In the genomic region with DNA sequence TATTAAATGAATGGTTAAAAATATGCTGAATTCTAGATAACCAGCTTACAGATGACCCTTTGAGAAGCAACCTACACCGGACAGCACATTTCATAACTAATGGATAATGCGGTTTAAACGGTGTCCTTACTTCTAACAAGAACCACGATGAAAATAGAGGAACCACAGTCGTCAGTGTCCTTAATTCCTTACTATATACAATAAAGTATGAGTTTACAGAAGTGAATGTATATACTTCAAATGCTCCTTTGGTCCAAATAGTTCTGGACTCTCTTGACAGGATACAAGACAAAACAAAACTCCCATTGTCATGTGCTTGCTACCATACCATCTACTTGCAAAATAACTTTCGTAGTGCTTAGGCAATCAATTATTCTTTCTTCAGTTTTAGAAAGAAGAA, we compare ENCODE assay signal across 9 cellular contexts. TPM values are rescaled to one million over a fixed set of nuclear protein-coding genes. Genes with fewer than 3 reads are reported as not detected.
DNase-seq lines count a peak whose midpoint lies in the region; ATAC-seq and TF ChIP-seq lines count a peak whose summit lies in the region.
"Had no signal": no experiment of that assay in that cellular context is flagged by ENCODE, and none has a peak within 500 bp of the region (broad histone marks: within the 10 kb centered on the region; RNA-seq: fewer than 3 reads in every experiment).

No MANE protein-coding gene starts in this region.

- H3K36me3 Mint-ChIP-seq in activated CD4-positive, alpha-beta T cell treated with anti-CD3 and anti-CD28 coated beads, Interleukin-2, amount 10 ng/mL, durations not matched to agents 7 days and 5 days (ENCODE audit: low read depth): peaks cover 13% of the 10 kb centered on the region
- peaks cover 14% of the 10 kb centered on the region for H3K36me3 Mint-ChIP-seq in stimulated activated memory B cell treated with anti-CD40 and anti-IgM and Interleukin-4, amounts not matched to agents 10 μg/mL and 1 μg/mL and 100 μg/mL, for 72 hours
- H3K36me3 Mint-ChIP-seq in effector memory CD8-positive, alpha-beta T cell (ENCODE audit: insufficient read depth): peaks cover 45% of the 10 kb centered on the region

- POLR2A ChIA-PET in activated CD4-positive, alpha-beta T cell treated with anti-CD3 and anti-CD28 coated beads, Interleukin-2, amount 10 ng/mL, durations not matched to agents 7 days and 5 days (lab: Charles Lee): no interaction called here

- no peak for TF ChIP-seq CTCF in epithelial cell of esophagus (IDR thresholded peaks at IDR 0.05; ENCODE audit: insufficient read depth, low read depth, low read length, missing control alignments)

- H3K4me3 Mint-ChIP-seq in activated CD4-positive, alpha-beta T cell treated with anti-CD3 and anti-CD28 coated beads, Interleukin-2, amount 10 ng/mL, durations not matched to agents 7 days and 5 days: peak overlapping the region; percentile 91
- peak overlapping the region; percentile 60 for H3K4me3 Mint-ChIP-seq in stimulated activated memory B cell treated with anti-CD40 and anti-IgM and Interleukin-4, amounts not matched to agents 10 μg/mL and 1 μg/mL and 100 μg/mL, for 72 hours
- peak overlapping the region in 1 of 2 donors; percentile 22 for H3K4me3 Mint-ChIP-seq in effector memory CD8-positive, alpha-beta T cell

- no peaks in the 10 kb centered on the region for H3K27me3 Mint-ChIP-seq in activated CD4-positive, alpha-beta T cell treated with anti-CD3 and anti-CD28 coated beads, Interleukin-2, amount 10 ng/mL, durations not matched to agents 7 days and 5 days
- H3K27me3 Mint-ChIP-seq in stimulated activated memory B cell treated with anti-CD40 and anti-IgM and Interleukin-4, amounts not matched to agents 10 μg/mL and 1 μg/mL and 100 μg/mL, for 72 hours: no peaks in the 10 kb centered on the region
- no peaks in the 10 kb centered on the region for H3K27me3 Mint-ChIP-seq in effector memory CD8-positive, alpha-beta T cell

- no peaks in the 10 kb centered on the region for H3K9me3 Mint-ChIP-seq in activated CD4-positive, alpha-beta T cell treated with anti-CD3 and anti-CD28 coated beads, Interleukin-2, amount 10 ng/mL, durations not matched to agents 7 days and 5 days
- H3K9me3 Mint-ChIP-seq in stimulated activated memory B cell treated with anti-CD40 and anti-IgM and Interleukin-4, amounts not matched to agents 10 μg/mL and 1 μg/mL and 100 μg/mL, for 72 hours: no peaks in the 10 kb centered on the region
- H3K9me3 Mint-ChIP-seq in effector memory CD8-positive, alpha-beta T cell: no peaks in the 10 kb centered on the region

- CTCF ChIA-PET in activated CD4-positive, alpha-beta T cell treated with anti-CD3 and anti-CD28 coated beads, Interleukin-2, amount 10 ng/mL, durations not matched to agents 7 days and 5 days (lab: Charles Lee): interaction anchor here (0.6 to 1.4 kb wide), 3 partner anchors 28 to 622 kb away, joined by 3 read pairs; no protein-coding TSS in a partner anchor

- ATAC-seq in stimulated activated memory B cell treated with anti-CD40 and anti-IgM and Interleukin-4, amounts not matched to agents 10 μg/mL and 1 μg/mL and 100 μg/mL, for 72 hours: no peak
- ATAC-seq in effector memory CD8-positive, alpha-beta T cell (replicated peaks): no peak
- ATAC-seq in GM18867 (IDR thresholded peaks at IDR 0.05; ENCODE audit: unreplicated experiment): no peak

- H3K4me3 ChIP-seq in epithelial cell of esophagus (ENCODE audit: low read length): peak overlapping the region; percentile 93

- H3K27ac Mint-ChIP-seq in activated CD4-positive, alpha-beta T cell treated with anti-CD3 and anti-CD28 coated beads, Interleukin-2, amount 10 ng/mL, durations not matched to agents 7 days and 5 days: peak overlapping the region; percentile 68
- no peak overlapping the region for H3K27ac Mint-ChIP-seq in stimulated activated memory B cell treated with anti-CD40 and anti-IgM and Interleukin-4, amounts not matched to agents 10 μg/mL and 1 μg/mL and 100 μg/mL, for 72 hours
- peak overlapping the region in 1 of 2 donors; percentile 17 for H3K27ac Mint-ChIP-seq in effector memory CD8-positive, alpha-beta T cell

- no peak for DNase-seq in activated CD4-positive, alpha-beta T cell treated with anti-CD3 and anti-CD28 coated beads, Interleukin-2, amount 10 ng/mL, durations not matched to agents 7 days and 5 days
- DNase-seq in activated CD4-positive, alpha-beta T cell treated with anti-CD3 and anti-CD28 coated beads, Interleukin-2, amount 50 U/mL, for 4 hours: no peak
- DNase-seq in RPMI8226 (peak; percentile 32), epithelial cell of esophagus (ENCODE audit: low read depth) (no peak), D341Med (ENCODE audit: low spot score) (no peak)
- DNase-seq in effector memory CD8-positive, alpha-beta T cell: no peak
- DNase-seq: NK-92 treated with Interleukin-12 subunit alpha and Interleukin-12 subunit beta, amount 100 ng/mL, for 24 hours had no signal

- peaks cover 68% of the 10 kb centered on the region for H3K4me1 Mint-ChIP-seq in activated CD4-positive, alpha-beta T cell treated with anti-CD3 and anti-CD28 coated beads, Interleukin-2, amount 10 ng/mL, durations not matched to agents 7 days and 5 days
- H3K4me1 Mint-ChIP-seq in stimulated activated memory B cell treated with anti-CD40 and anti-IgM and Interleukin-4, amounts not matched to agents 10 μg/mL and 1 μg/mL and 100 μg/mL, for 72 hours: peaks cover 51% of the 10 kb centered on the region
- peaks cover 24% of the 10 kb centered on the region in 2 donors for H3K4me1 Mint-ChIP-seq in effector memory CD8-positive, alpha-beta T cell (ENCODE audit: low read depth in 2 of 2)

RNA-seq across cellular contexts. Expression of a gene that starts 2.4 kb away (rescaled TPM):
- total RNA-seq in activated CD4-positive, alpha-beta T cell treated with anti-CD3 and anti-CD28 coated beads, Interleukin-2, amount 10 ng/mL, durations not matched to agents 7 days and 5 days: 10 to 100 TPM; 58.7 to 70.8 TPM
